28 cellular contexts compared by ENCODE assay signal in genomic region chr2:119525574-119525973, GRCh38. TPM values are rescaled to one million over a fixed set of nuclear protein-coding genes. Genes with fewer than 3 reads are reported as not detected.
"Had no signal": no experiment of that assay in that cellular context is flagged by ENCODE, and none has a peak within 500 bp of the region (broad histone marks: within the 10 kb centered on the region; RNA-seq: fewer than 3 reads in every experiment).

No MANE protein-coding gene starts in this region.

- ATAC-seq: activated CD4-positive, CD25-positive, alpha-beta regulatory T cell treated with anti-CD3 and anti-CD28 coated beads, Interleukin-2, amount 50 U/mL, for 24 hours; gastroesophageal sphincter; left colon; right lobe of liver had no signal

- H3K36me3 ChIP-seq: ascending aorta, gastroesophageal sphincter, right lobe of liver, tibial nerve had no signal

- DNase-seq: activated CD4-positive, alpha-beta memory T cell treated with anti-CD3 and anti-CD28 coated beads, Interleukin-2, amount 10 ng/mL, durations not matched to agents 7 days and 5 days; activated CD4-positive, alpha-beta T cell treated with anti-CD3 and anti-CD28 coated beads, Interleukin-2, amount 10 ng/mL, durations not matched to agents 7 days and 5 days; activated CD8-positive, alpha-beta memory T cell treated with anti-CD3 and anti-CD28 coated beads, Interleukin-2, amount 50 U/mL, for 48 hours; activated gamma-delta T cell; activated naive CD4-positive, alpha-beta T cell treated with anti-CD3 and anti-CD28 coated beads, Interleukin-2, amount 10 ng/mL, durations not matched to agents 7 days and 5 days; activated naive CD8-positive, alpha-beta T cell treated with anti-CD3 and anti-CD28 coated beads, Interleukin-2, amount 10 ng/mL, durations not matched to agents 7 days and 5 days; activated T-cell treated with anti-CD3 and anti-CD28 coated beads, Interleukin-2, amount 50 U/mL, for 24 hours; central memory CD4-positive, alpha-beta T cell; hippocampal formation; left colon; mammary epithelial cell; naive B cell; right lobe of liver; stimulated activated CD4-positive, alpha-beta T cell treated with anti-CD3 and anti-CD28 coated beads, Interleukin-2, amount 100 ng/mL, for 48 hours; stimulated activated naive CD4-positive, alpha-beta T cell treated with Interleukin-2 at 50 U/mL for 16 hours; T-helper 9 cell had no signal

- H3K9me3 ChIP-seq: ascending aorta, gastroesophageal sphincter, right lobe of liver, tibial nerve had no signal

- H3K4me3 ChIP-seq: ascending aorta, gastroesophageal sphincter, right lobe of liver, tibial nerve had no signal

- H3K27me3 ChIP-seq: ascending aorta, right lobe of liver had no signal

- H3K27ac ChIP-seq: ascending aorta, gastroesophageal sphincter, right lobe of liver, tibial nerve, VCaP had no signal

RNA-seq across cellular contexts. Expression of gene SCTR, which starts 1.3 kb away (rescaled TPM):
- total RNA-seq: activated CD4-positive, alpha-beta memory T cell treated with anti-CD3 and anti-CD28 coated beads, Interleukin-2, amount 10 ng/mL, durations not matched to agents 7 days and 5 days; activated CD4-positive, alpha-beta T cell treated with anti-CD3 and anti-CD28 coated beads, Interleukin-2, amount 10 ng/mL, durations not matched to agents 7 days and 5 days; activated naive CD8-positive, alpha-beta T cell treated with anti-CD3 and anti-CD28 coated beads, Interleukin-2, amount 10 ng/mL, durations not matched to agents 7 days and 5 days; ascending aorta; endothelial cell of umbilical vein; fibroblast of lung; fibroblast of villous mesenchyme; mammary epithelial cell; neural crest cell; osteoblast; posterior vena cava; skeletal muscle tissue; tibial nerve had no signal

RNA-seq across cellular contexts. Expression of gene CFAP221, which starts 18.7 kb away (rescaled TPM):
- total RNA-seq: activated CD4-positive, alpha-beta memory T cell treated with anti-CD3 and anti-CD28 coated beads, Interleukin-2, amount 10 ng/mL, durations not matched to agents 7 days and 5 days; activated CD4-positive, alpha-beta T cell treated with anti-CD3 and anti-CD28 coated beads, Interleukin-2, amount 10 ng/mL, durations not matched to agents 7 days and 5 days; activated naive CD8-positive, alpha-beta T cell treated with anti-CD3 and anti-CD28 coated beads, Interleukin-2, amount 10 ng/mL, durations not matched to agents 7 days and 5 days; ascending aorta; endothelial cell of umbilical vein; fibroblast of lung; fibroblast of villous mesenchyme; left colon; mammary epithelial cell had no signal
